Comparison of ENCODE assay signal across 33 cellular contexts in the genomic region with DNA sequence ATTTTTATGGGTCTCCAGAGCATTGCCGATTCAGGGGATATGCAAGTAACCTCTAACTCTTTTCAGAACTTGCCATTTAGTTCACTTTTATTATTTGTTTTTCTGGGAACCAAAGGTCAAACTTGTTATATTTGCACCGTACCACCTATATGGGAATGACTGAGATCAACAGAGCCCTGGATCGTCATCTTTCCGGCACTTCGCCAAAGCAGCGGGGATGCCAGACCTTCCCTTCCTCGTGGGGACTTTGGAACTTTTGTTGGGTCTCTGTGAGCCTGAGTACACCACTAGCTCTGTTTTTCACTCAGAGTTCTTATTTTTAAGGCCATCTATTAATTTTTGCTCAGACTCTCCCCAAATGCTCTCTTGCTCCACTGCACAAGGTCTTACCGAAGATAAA.
"Had no signal": no experiment of that assay in that cellular context is flagged by ENCODE, and none has a peak within 500 bp of the region (broad histone marks: within the 10 kb centered on the region; RNA-seq: fewer than 3 reads in every experiment).

No MANE protein-coding gene starts in this region.

- H3K4me3 Mint-ChIP-seq: activated B cell treated with CpG ODN at 0.5 μM for 24 hours; activated CD4-positive, alpha-beta memory T cell treated with anti-CD3 and anti-CD28 coated beads for 36 hours; activated CD4-positive, alpha-beta T cell treated with anti-CD3 and anti-CD28 coated beads, Interleukin-2, amount 10 ng/mL, durations not matched to agents 24 days and 14 days; activated CD8-positive, alpha-beta memory T cell treated with anti-CD3 and anti-CD28 coated beads, Interleukin-2, amount 10 ng/mL, durations not matched to agents 7 days and 5 days; activated CD8-positive, alpha-beta T cell treated with anti-CD3 and anti-CD28 coated beads, Interleukin-2, amount 10 ng/mL, durations not matched to agents 7 days and 5 days; activated naive CD8-positive, alpha-beta T cell; activated T-cell treated with anti-CD3 and anti-CD28 coated beads, Interleukin-2, amount 50 U/mL, for 24 hours; activated T-cell treated with anti-CD3 and anti-CD28 coated beads, Interleukin-2, amount 50 U/mL, for 72 hours; central memory CD8-positive, alpha-beta T cell; effector memory CD8-positive, alpha-beta T cell; T-cell; T-helper 17 cell; T-helper 2 cell treated with Interferon-gamma antibody and Interleukin-4, amounts not matched to agents 5 μg/mL and 100 μg/mL, for 36 hours had no signal

- H3K9me3 ChIP-seq: gastrocnemius medialis had no signal

- H3K36me3 ChIP-seq: brain microvascular endothelial cell, esophagus muscularis mucosa, gastrocnemius medialis, heart left ventricle, WERI-Rb-1 had no signal

- H3K4me1 ChIP-seq: foreskin keratinocyte, gastrocnemius medialis, heart left ventricle had no signal

- H3K4me3 ChIP-seq: esophagus muscularis mucosa, gastrocnemius medialis, heart left ventricle had no signal

- H3K27me3 Mint-ChIP-seq: activated B cell treated with CpG ODN at 0.5 μM for 24 hours; activated CD4-positive, alpha-beta memory T cell treated with anti-CD3 and anti-CD28 coated beads for 36 hours; activated CD4-positive, alpha-beta T cell treated with anti-CD3 and anti-CD28 coated beads, Interleukin-2, amount 10 ng/mL, durations not matched to agents 24 days and 14 days; activated CD8-positive, alpha-beta memory T cell treated with anti-CD3 and anti-CD28 coated beads, Interleukin-2, amount 10 ng/mL, durations not matched to agents 7 days and 5 days; activated naive CD8-positive, alpha-beta T cell; activated T-cell treated with anti-CD3 and anti-CD28 coated beads, Interleukin-2, amount 50 U/mL, for 24 hours; T-helper 17 cell had no signal

- H3K36me3 Mint-ChIP-seq: activated CD4-positive, alpha-beta memory T cell treated with anti-CD3 and anti-CD28 coated beads for 36 hours; activated CD8-positive, alpha-beta memory T cell treated with anti-CD3 and anti-CD28 coated beads, Interleukin-2, amount 10 ng/mL, durations not matched to agents 7 days and 5 days; activated naive CD8-positive, alpha-beta T cell; T-cell had no signal

- H3K27ac Mint-ChIP-seq: activated B cell treated with CpG ODN at 0.5 μM for 24 hours; activated CD4-positive, alpha-beta memory T cell treated with anti-CD3 and anti-CD28 coated beads for 36 hours; activated CD4-positive, alpha-beta T cell treated with anti-CD3 and anti-CD28 coated beads, Interleukin-2, amount 10 ng/mL, durations not matched to agents 24 days and 14 days; activated CD8-positive, alpha-beta memory T cell treated with anti-CD3 and anti-CD28 coated beads, Interleukin-2, amount 10 ng/mL, durations not matched to agents 7 days and 5 days; activated CD8-positive, alpha-beta T cell treated with anti-CD3 and anti-CD28 coated beads, Interleukin-2, amount 10 ng/mL, durations not matched to agents 7 days and 5 days; activated naive CD8-positive, alpha-beta T cell; activated T-cell treated with anti-CD3 and anti-CD28 coated beads, Interleukin-2, amount 50 U/mL, for 24 hours; activated T-cell treated with anti-CD3 and anti-CD28 coated beads, Interleukin-2, amount 50 U/mL, for 72 hours; effector memory CD8-positive, alpha-beta T cell; T-cell; T-helper 17 cell; T-helper 2 cell treated with Interferon-gamma antibody and Interleukin-4, amounts not matched to agents 5 μg/mL and 100 μg/mL, for 36 hours had no signal

- H3K4me1 Mint-ChIP-seq: activated B cell treated with CpG ODN at 0.5 μM for 24 hours; activated CD4-positive, alpha-beta T cell treated with anti-CD3 and anti-CD28 coated beads, Interleukin-2, amount 10 ng/mL, durations not matched to agents 24 days and 14 days; activated CD8-positive, alpha-beta memory T cell treated with anti-CD3 and anti-CD28 coated beads, Interleukin-2, amount 10 ng/mL, durations not matched to agents 7 days and 5 days; central memory CD8-positive, alpha-beta T cell; T-cell; T-helper 17 cell had no signal

- ATAC-seq: activated CD4-positive, CD25-positive, alpha-beta regulatory T cell treated with anti-CD3 and anti-CD28 coated beads, Interleukin-2, amount 50 U/mL, for 24 hours; activated CD8-positive, alpha-beta memory T cell treated with anti-CD3 and anti-CD28 coated beads, Interleukin-2, amount 10 ng/mL, durations not matched to agents 7 days and 5 days; activated CD8-positive, alpha-beta T cell treated with anti-CD3 and anti-CD28 coated beads, Interleukin-2, amount 10 ng/mL, durations not matched to agents 7 days and 5 days; activated T-cell treated with anti-CD3 and anti-CD28 coated beads, Interleukin-2, amount 50 U/mL, for 72 hours; effector memory CD8-positive, alpha-beta T cell; foreskin keratinocyte; gastrocnemius medialis; heart left ventricle; T-cell; T-helper 17 cell had no signal

- H3K9me3 Mint-ChIP-seq: activated CD4-positive, alpha-beta T cell treated with anti-CD3 and anti-CD28 coated beads, Interleukin-2, amount 10 ng/mL, durations not matched to agents 24 days and 14 days; activated T-cell treated with anti-CD3 and anti-CD28 coated beads, Interleukin-2, amount 50 U/mL, for 24 hours; effector memory CD8-positive, alpha-beta T cell; T-helper 2 cell treated with Interferon-gamma antibody and Interleukin-4, amounts not matched to agents 5 μg/mL and 100 μg/mL, for 36 hours had no signal

- DNase-seq: activated B cell treated with CpG ODN at 0.5 μM for 24 hours; activated CD4-positive, alpha-beta memory T cell treated with anti-CD3 and anti-CD28 coated beads for 36 hours; activated CD4-positive, alpha-beta T cell treated with anti-CD3 and anti-CD28 coated beads, Interleukin-2, amount 10 ng/mL, durations not matched to agents 24 days and 14 days; activated CD8-positive, alpha-beta memory T cell treated with anti-CD3 and anti-CD28 coated beads, Interleukin-2, amount 10 ng/mL, durations not matched to agents 7 days and 5 days; activated CD8-positive, alpha-beta memory T cell treated with anti-CD3 and anti-CD28 coated beads, Interleukin-2, amount 50 U/mL, for 48 hours; activated CD8-positive, alpha-beta T cell treated with anti-CD3 and anti-CD28 coated beads, Interleukin-2, amount 10 ng/mL, durations not matched to agents 7 days and 5 days; activated gamma-delta T cell; activated naive CD4-positive, alpha-beta T cell treated with anti-CD3 and anti-CD28 coated beads, Interleukin-2, amount 50 U/mL, for 16 hours; activated naive CD4-positive, alpha-beta T cell treated with Interleukin-2 at 50 U/mL for 16 hours; activated T-cell treated with anti-CD3 and anti-CD28 coated beads for 4 hours; activated T-cell treated with anti-CD3 and anti-CD28 coated beads, Interleukin-2, amount 50 U/mL, for 24 hours; activated T-cell treated with anti-CD3 and anti-CD28 coated beads, Interleukin-2, amount 50 U/mL, for 72 hours; amniotic stem cell; anterior cingulate cortex; brain microvascular endothelial cell; cortex of kidney; dermis blood vessel endothelial cell; effector CD4-positive, alpha-beta T cell; effector memory CD8-positive, alpha-beta T cell; erythroblast; foreskin keratinocyte; gastrocnemius medialis; glutamatergic neuron; heart left ventricle; T-cell; T-helper 17 cell; T1000; WERI-Rb-1 had no signal
